ENCODE assay signal across 8 cellular contexts in the genomic region with DNA sequence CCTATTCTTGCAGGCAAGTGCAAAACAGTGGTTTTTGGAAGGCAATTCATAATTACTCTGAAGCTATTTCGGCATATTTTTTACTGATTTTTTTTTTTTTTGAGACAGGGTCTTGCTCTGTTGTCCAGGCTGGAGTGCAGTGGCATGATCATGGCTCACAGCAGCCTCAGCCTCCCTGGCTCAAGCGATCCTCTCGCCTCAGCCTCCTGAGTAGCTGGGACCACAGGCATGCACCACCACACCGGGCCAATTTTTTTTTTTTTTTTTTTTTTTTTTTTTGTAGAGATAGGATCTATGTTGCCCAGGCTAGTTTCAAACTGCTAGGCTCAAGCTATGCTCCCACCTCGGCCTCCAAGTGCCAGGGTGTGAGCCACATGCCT. TPM values are rescaled to one million over a fixed set of nuclear protein-coding genes. Genes with fewer than 3 reads are reported as not detected.
DNase-seq lines count a peak whose midpoint lies in the region; ATAC-seq and TF ChIP-seq lines count a peak whose summit lies in the region.
"Not testable (repeated sequence)": the region's sequence is repeated elsewhere in the genome, so short reads cannot be mapped to it uniquely, and the experiment has no call there.

No MANE protein-coding gene starts in this region.

- H3K36me3 Mint-ChIP-seq in activated naive CD4-positive, alpha-beta T cell treated with anti-CD3 and anti-CD28 coated beads, Interleukin-2, amount 50 U/mL, for 24 hours = not testable (repeated sequence)
- peaks cover 43% of the 10 kb centered on the region for H3K36me3 Mint-ChIP-seq in nephron progenitor cell (ENCODE audit: low read depth)

- peak overlapping the region; percentile 85 for H3K27ac Mint-ChIP-seq in activated naive CD4-positive, alpha-beta T cell treated with anti-CD3 and anti-CD28 coated beads, Interleukin-2, amount 50 U/mL, for 24 hours
- H3K27ac Mint-ChIP-seq in nephron progenitor cell = peak overlapping the region; percentile 93
- peak overlapping the region; percentile 91 to 98 for H3K27ac Mint-ChIP-seq in stimulated activated naive CD8-positive, alpha-beta T cell treated with anti-CD3 and anti-CD28 coated beads, Interleukin-15, amount 100 ng/mL, for 72 hours

- not testable (repeated sequence) for ATAC-seq in stimulated activated naive CD8-positive, alpha-beta T cell treated with anti-CD3 and anti-CD28 coated beads, Interleukin-15, amount 100 ng/mL, for 72 hours

- not testable (repeated sequence) for H3K9me3 ChIP-seq in BLaER1; SJSA1 (replicated peaks); ectodermal cell (ENCODE audit: control insufficient read depth, low read length); iPS-15b (ENCODE audit: control insufficient read depth, insufficient read depth, low read length)

- H3K9me3 Mint-ChIP-seq in activated naive CD4-positive, alpha-beta T cell treated with anti-CD3 and anti-CD28 coated beads, Interleukin-2, amount 50 U/mL, for 24 hours; nephron progenitor cell; stimulated activated naive CD8-positive, alpha-beta T cell treated with anti-CD3 and anti-CD28 coated beads, Interleukin-15, amount 100 ng/mL, for 72 hours: not testable (repeated sequence)

- H4K20me1 ChIP-seq in BLaER1 = not testable (repeated sequence)

- peaks cover 26% of the 10 kb centered on the region for H3K4me1 Mint-ChIP-seq in activated naive CD4-positive, alpha-beta T cell treated with anti-CD3 and anti-CD28 coated beads, Interleukin-2, amount 50 U/mL, for 24 hours
- H3K4me1 Mint-ChIP-seq in nephron progenitor cell = peaks cover 24% of the 10 kb centered on the region
- H3K4me1 Mint-ChIP-seq in stimulated activated naive CD8-positive, alpha-beta T cell treated with anti-CD3 and anti-CD28 coated beads, Interleukin-15, amount 100 ng/mL, for 72 hours = peaks cover 28% of the 10 kb centered on the region

- peak overlapping the region; percentile 90 for H3K4me3 ChIP-seq in BLaER1
- H3K4me3 ChIP-seq in HL-60 (replicated peaks; ENCODE audit: insufficient read depth, low read length) = peak overlapping the region; percentile 97; the same call in 1 of the 2 replicates
- peak overlapping the region; percentile 82 for H3K4me3 ChIP-seq in SJSA1
- H3K4me3 ChIP-seq in ectodermal cell (ENCODE audit: insufficient read depth, low read depth, low read length) = peak overlapping the region; percentile 65
- H3K4me3 ChIP-seq in iPS-15b (ENCODE audit: low read depth, low read length) = peak overlapping the region; percentile 38

- H3K4me1 ChIP-seq in BLaER1 (peaks cover 29% of the 10 kb centered on the region), SJSA1 (replicated peaks) (peaks cover 20% of the 10 kb centered on the region)
- not testable (repeated sequence) for H3K4me1 ChIP-seq in ectodermal cell (ENCODE audit: control insufficient read depth, insufficient read depth, low read length); iPS-15b (ENCODE audit: control insufficient read depth, insufficient read depth, low read length)

- H3K27ac ChIP-seq in BLaER1 (peak overlapping the region; percentile 84), HL-60 (replicated peaks) (peak overlapping the region; percentile 48), SJSA1 (peak overlapping the region; percentile 80), ectodermal cell (ENCODE audit: insufficient read depth, low read depth, low read length, poor library complexity, severe bottlenecking) (peak overlapping the region; percentile 84)

- H3K4me2 ChIP-seq in BLaER1 = peak overlapping the region; percentile 70

- peaks cover 36% of the 10 kb centered on the region for H3K36me3 ChIP-seq in BLaER1
- peaks cover 38% of the 10 kb centered on the region for H3K36me3 ChIP-seq in SJSA1
- peaks cover 17% of the 10 kb centered on the region for H3K36me3 ChIP-seq in ectodermal cell (ENCODE audit: control insufficient read depth, insufficient read depth, low read length)
- H3K36me3 ChIP-seq in iPS-15b (ENCODE audit: control insufficient read depth, insufficient read depth, low read length) = not testable (repeated sequence)

- 93 to 94% methylated on average over 4 of the region's 5 CpGs for WGBS in ectodermal cell, 2 experiments

- H3K4me3 Mint-ChIP-seq in activated naive CD4-positive, alpha-beta T cell treated with anti-CD3 and anti-CD28 coated beads, Interleukin-2, amount 50 U/mL, for 24 hours = peak overlapping the region; percentile 85
- peak overlapping the region; percentile 94 for H3K4me3 Mint-ChIP-seq in nephron progenitor cell
- peak overlapping the region; percentile 83 to 95 for H3K4me3 Mint-ChIP-seq in stimulated activated naive CD8-positive, alpha-beta T cell treated with anti-CD3 and anti-CD28 coated beads, Interleukin-15, amount 100 ng/mL, for 72 hours

- not testable (repeated sequence) for H3K27me3 Mint-ChIP-seq in activated naive CD4-positive, alpha-beta T cell treated with anti-CD3 and anti-CD28 coated beads, Interleukin-2, amount 50 U/mL, for 24 hours; nephron progenitor cell (ENCODE audit: low read depth, poor library complexity); stimulated activated naive CD8-positive, alpha-beta T cell treated with anti-CD3 and anti-CD28 coated beads, Interleukin-15, amount 100 ng/mL, for 72 hours

- TF ChIP-seq CTCF in HL-60 (IDR thresholded peaks at IDR 0.05; ENCODE audit: insufficient read depth, low read length); nephron progenitor cell (IDR thresholded peaks at IDR 0.05): not testable (repeated sequence)

- H3K9ac ChIP-seq in BLaER1 (peak overlapping the region; percentile 96), iPS-15b (ENCODE audit: low read depth, low read length) (peak overlapping the region; percentile 68)

- not testable (repeated sequence) for DNase-seq in HL-60 (ENCODE audit: low read depth in 1 of 2, low spot score in 1 of 2); SJSA1 (ENCODE audit: low read depth in 1 of 2, low spot score in 2 of 2); nephron progenitor cell; stimulated activated naive CD8-positive, alpha-beta T cell treated with anti-CD3 and anti-CD28 coated beads, Interleukin-15, amount 100 ng/mL, for 72 hours

- H3K27me3 ChIP-seq in BLaER1; HL-60 (ENCODE audit: insufficient read depth, poor library complexity, severe bottlenecking); SJSA1 (replicated peaks); ectodermal cell (ENCODE audit: control insufficient read depth, insufficient read depth, low read length, poor library complexity, severe bottlenecking); iPS-15b (ENCODE audit: control insufficient read depth, insufficient read depth, low read length): not testable (repeated sequence)

RNA-seq across cellular contexts. Expression of gene SYNRG, which starts 0.8 kb away (rescaled TPM):
- 7.1 and 8.3 TPM in 2 replicates for total RNA-seq in SJSA1 (2014; rRNA removed; shearing (Covaris generic))
- 51.4 TPM for polyA plus RNA-seq in ectodermal cell (2013, experiment 1 of 4)
- polyA plus RNA-seq in ectodermal cell (2013, experiment 2 of 4) = 53.0 TPM
- polyA plus RNA-seq in ectodermal cell (2013, experiment 3 of 4) = 39.9 TPM
- polyA plus RNA-seq in ectodermal cell (2013, experiment 4 of 4) = 43.5 TPM

RNA-seq across cellular contexts. Expression of gene DDX52, which starts 33.2 kb away (rescaled TPM):
- total RNA-seq in SJSA1 (2014; rRNA removed; shearing (Covaris generic)) = 23.1 and 29.5 TPM in 2 replicates
- 50.7 TPM for polyA plus RNA-seq in ectodermal cell (2013, experiment 1 of 4)
- polyA plus RNA-seq in ectodermal cell (2013, experiment 2 of 4) = 63.1 TPM
- 38.5 TPM for polyA plus RNA-seq in ectodermal cell (2013, experiment 3 of 4)
- polyA plus RNA-seq in ectodermal cell (2013, experiment 4 of 4) = 47.9 TPM

Comparison
In these comparisons a context has a peak if more than half of its experiments do, and no peak if none do; other contexts are left out.
1. H3K4me3 ChIP-seq: peak in every context shown above with its lines; median percentile 97 in HL-60; 90 in BLaER1; 82 in SJSA1; 65 in ectodermal cell; 38 in iPS-15b.